ENCODE assay signal across 1 cellular context in genomic region chr15:34969340-34970097, GRCh38.
TF ChIP-seq lines count a peak whose summit lies in the region.

AQR (minus strand) TSS chr15:34969742; CDS start chr15:34969613, 129 bp downstream.

TF ChIP-seq in K562, 482 proteins besides CTCF, POLR2A, EP300 and RAD21 (continued from another document and continues in another):
- TF ChIP-seq ZNF398 (CRISPR knock-in tag; IDR thresholded peaks at IDR 0.05) (no peak), ZMIZ1 (IDR thresholded peaks at IDR 0.05; ENCODE audit: low read depth in 2 of 2, low read length in 2 of 2) (peak in 1 of 2 experiments; percentile 63; a peak in 1 of 4 replicates), ZNF23 (CRISPR knock-in tag; IDR thresholded peaks at IDR 0.05) (no peak), KLF13 (tag; IDR thresholded peaks at IDR 0.05; ENCODE audit: borderline replicate concordance, low read depth) (no peak), UBTF (IDR thresholded peaks at IDR 0.05; ENCODE audit: borderline replicate concordance in 1 of 2, low read depth in 2 of 2, low read length in 2 of 2) (peak; percentile 46 to 83; a peak in 2 of 4 replicates), ZNF586 (CRISPR knock-in tag; conservative IDR thresholded peaks at IDR 0.05) (no peak), ELK1 (CRISPR knock-in tag; IDR thresholded peaks at IDR 0.05) (no peak), BDP1 (IDR thresholded peaks at IDR 0.05; ENCODE audit: insufficient read depth, insufficient read length) (no peak), CBX5 (IDR thresholded peaks at IDR 0.05; ENCODE audit: borderline replicate concordance, low read depth) (no peak), RB1 (IDR thresholded peaks at IDR 0.05; ENCODE audit: low read depth) (peak; percentile 89), ZNF445 (CRISPR knock-in tag; IDR thresholded peaks at IDR 0.05; ENCODE audit: low read depth) (no peak), ZNF184 (CRISPR knock-in tag; IDR thresholded peaks at IDR 0.05) (no peak), MYNN (IDR thresholded peaks at IDR 0.05) (no peak; the same call in 1 of the 2 replicates), MYNN (CRISPR knock-in tag; IDR thresholded peaks at IDR 0.05) (no peak), ZNF212 (CRISPR knock-in tag; IDR thresholded peaks at IDR 0.05) (no peak), ZNF316 (IDR thresholded peaks at IDR 0.05) (no peak), E2F4 (CRISPR knock-in tag; IDR thresholded peaks at IDR 0.05; ENCODE audit: low read depth) (no peak), CREB3 (tag; conservative IDR thresholded peaks at IDR 0.05; ENCODE audit: low read depth) (no peak), SRSF1 (IDR thresholded peaks at IDR 0.05; ENCODE audit: low read depth, low read length) (no peak), POLR2H (tag; IDR thresholded peaks at IDR 0.05; ENCODE audit: low read depth) (peak; percentile 88), HBP1 (CRISPR knock-in tag; IDR thresholded peaks at IDR 0.05) (no peak; the same call in 1 of the 2 replicates), ZNF668 (CRISPR knock-in tag; IDR thresholded peaks at IDR 0.05) (no peak), NR2C1 (IDR thresholded peaks at IDR 0.05) (peak; percentile 83), NR2C1 (tag; IDR thresholded peaks at IDR 0.05) (peak; percentile 91), ZNF280B (CRISPR knock-in tag; IDR thresholded peaks at IDR 0.05) (no peak), POLR3A (IDR thresholded peaks at IDR 0.05; ENCODE audit: borderline replicate concordance, extremely low read depth, insufficient read depth, insufficient read length) (no peak), FOXP4 (CRISPR knock-in tag; IDR thresholded peaks at IDR 0.05; ENCODE audit: borderline replicate concordance) (no peak), NR4A1 (CRISPR knock-in tag; IDR thresholded peaks at IDR 0.05) (no peak), NR4A1 (tag; IDR thresholded peaks at IDR 0.05) (no peak), TAF15 (IDR thresholded peaks at IDR 0.05; ENCODE audit: low read depth, low read length) (no peak), E2F3 (CRISPR knock-in tag; IDR thresholded peaks at IDR 0.05) (no peak), ZNF280A (IDR thresholded peaks at IDR 0.05; ENCODE audit: low read depth, partially characterized antibody) (no peak), NR2C2 (CRISPR knock-in tag; IDR thresholded peaks at IDR 0.05) (peak; percentile 86), NR2C2 (tag; IDR thresholded peaks at IDR 0.05) (peak; percentile 94), PKNOX1 (IDR thresholded peaks at IDR 0.05) (peak; percentile 85), THRB (CRISPR knock-in tag; conservative IDR thresholded peaks at IDR 0.05) (no peak)
